Comparison of ENCODE assay signal across 15 cellular contexts in the genomic region with DNA sequence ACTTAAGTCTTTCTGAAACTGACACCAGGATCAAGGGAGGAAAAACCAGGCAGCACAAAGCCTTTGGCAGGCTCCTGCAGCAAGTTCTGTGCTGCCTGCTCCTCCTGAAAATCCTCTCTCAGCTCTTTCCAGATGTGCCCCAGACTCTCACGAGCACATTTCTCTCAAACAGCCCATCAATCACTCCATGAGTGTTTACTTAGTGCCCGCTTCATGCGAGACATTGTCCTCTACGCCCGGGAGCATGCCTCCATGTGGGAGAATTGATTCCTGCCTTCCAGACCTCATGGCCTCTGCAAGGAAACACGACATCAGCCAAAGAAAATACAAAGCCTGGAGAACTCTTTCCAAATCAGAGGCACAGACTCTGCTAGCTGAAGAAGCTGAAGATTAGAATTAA. TPM values are rescaled to one million over a fixed set of nuclear protein-coding genes. Genes with fewer than 3 reads are reported as not detected.
DNase-seq lines count a peak whose midpoint lies in the region; ATAC-seq and TF ChIP-seq lines count a peak whose summit lies in the region.
"Had no signal": no experiment of that assay in that cellular context is flagged by ENCODE, and none has a peak within 500 bp of the region (broad histone marks: within the 10 kb centered on the region; RNA-seq: fewer than 3 reads in every experiment).

No MANE protein-coding gene starts in this region.

- H3K36me3 Mint-ChIP-seq in activated CD4-positive, alpha-beta T cell treated with anti-CD3 and anti-CD28 coated beads, Interleukin-2, amount 10 ng/mL, durations not matched to agents 7 days and 5 days (ENCODE audit: low read depth): no peaks in the 10 kb centered on the region

- no peaks in the 10 kb centered on the region for H3K79me2 ChIP-seq in PC-9 (ENCODE audit: low read depth)

- H3K9me2 ChIP-seq in PC-9 (ENCODE audit: insufficient read depth): no peaks in the 10 kb centered on the region

- no TSS peak for BruUV-seq in PC-9 (replicated peaks; lab: Mats Ljungman, UMichigan)

- no peaks in the 10 kb centered on the region for H3K36me3 ChIP-seq in PC-9 (ENCODE audit: low read depth)
- H3K36me3 ChIP-seq: prostate gland had no signal

- H3K9me3 ChIP-seq in PC-9 (ENCODE audit: insufficient read depth, low read depth): no peaks in the 10 kb centered on the region
- H3K9me3 ChIP-seq: prostate gland had no signal

- CTCF ChIA-PET in activated CD4-positive, alpha-beta T cell treated with anti-CD3 and anti-CD28 coated beads, Interleukin-2, amount 10 ng/mL, durations not matched to agents 7 days and 5 days (lab: Charles Lee): no interaction called here
- CTCF ChIA-PET in PC-9 (lab: Charles Lee): no interaction called here

- no peak for TF ChIP-seq CTCF in foreskin fibroblast (IDR thresholded peaks at IDR 0.05; ENCODE audit: low read depth, low read length)
- no peak for TF ChIP-seq CTCF in PC-9 (conservative IDR thresholded peaks at IDR 0.05)

- peaks cover 4% of the 10 kb centered on the region; the same call in 1 of the 2 replicates for H3K4me1 ChIP-seq in PC-9 (replicated peaks; ENCODE audit: insufficient read depth)
- H3K4me1 ChIP-seq: prostate gland had no signal

- H3K4me3 ChIP-seq in foreskin fibroblast (ENCODE audit: low read depth in 1 of 2, low read length in 2 of 2) (no peak overlapping the region), PC-9 (no peak overlapping the region)
- H3K4me3 ChIP-seq: prostate gland had no signal

- peaks cover 19% of the 10 kb centered on the region for H3K27me3 Mint-ChIP-seq in activated CD4-positive, alpha-beta T cell treated with anti-CD3 and anti-CD28 coated beads, Interleukin-2, amount 10 ng/mL, durations not matched to agents 7 days and 5 days

- peaks cover 17% of the 10 kb centered on the region; the same call in 1 of the 2 replicates for H3K27me3 ChIP-seq in PC-9 (ENCODE audit: insufficient read depth, low read depth)

- no peaks in the 10 kb centered on the region for H3K9me3 Mint-ChIP-seq in activated CD4-positive, alpha-beta T cell treated with anti-CD3 and anti-CD28 coated beads, Interleukin-2, amount 10 ng/mL, durations not matched to agents 7 days and 5 days
- H3K9me3 Mint-ChIP-seq: activated naive CD4-positive, alpha-beta T cell treated with anti-CD3 and anti-CD28 coated beads for 36 hours; HFFc6; T-helper 1 cell treated with Interleukin-12 subunit alpha and Interleukin-12 subunit beta and Interleukin-4 antibody, amounts not matched to agents 30 μg/mL and 1 μg/mL, for 36 hours had no signal

- no peak for ATAC-seq in GM18867 (IDR thresholded peaks at IDR 0.05; ENCODE audit: unreplicated experiment)
- ATAC-seq: left colon had no signal

- intact Hi-C loops in PC-9 (cut with micrococcal nuclease; ENCODE audit: unreplicated experiment): no loop called here

- POLR2A ChIA-PET in activated CD4-positive, alpha-beta T cell treated with anti-CD3 and anti-CD28 coated beads, Interleukin-2, amount 10 ng/mL, durations not matched to agents 7 days and 5 days (lab: Charles Lee): no interaction called here
- POLR2A ChIA-PET in PC-9 (lab: Charles Lee; ENCODE audit: unreplicated experiment): no interaction called here

- no peak overlapping the region for H3K4me3 Mint-ChIP-seq in activated CD4-positive, alpha-beta T cell treated with anti-CD3 and anti-CD28 coated beads, Interleukin-2, amount 10 ng/mL, durations not matched to agents 7 days and 5 days
- H3K4me3 Mint-ChIP-seq: activated naive CD4-positive, alpha-beta T cell treated with anti-CD3 and anti-CD28 coated beads for 36 hours; HFFc6; T-helper 1 cell treated with Interleukin-12 subunit alpha and Interleukin-12 subunit beta and Interleukin-4 antibody, amounts not matched to agents 30 μg/mL and 1 μg/mL, for 36 hours had no signal

- H3K27ac ChIP-seq in PC-9: no peak overlapping the region
- H3K27ac ChIP-seq: prostate gland had no signal

- no peak overlapping the region for H3K27ac Mint-ChIP-seq in activated CD4-positive, alpha-beta T cell treated with anti-CD3 and anti-CD28 coated beads, Interleukin-2, amount 10 ng/mL, durations not matched to agents 7 days and 5 days
- H3K27ac Mint-ChIP-seq: activated naive CD4-positive, alpha-beta T cell treated with anti-CD3 and anti-CD28 coated beads for 36 hours; HFFc6; T-helper 1 cell treated with Interleukin-12 subunit alpha and Interleukin-12 subunit beta and Interleukin-4 antibody, amounts not matched to agents 30 μg/mL and 1 μg/mL, for 36 hours had no signal

- no peaks in the 10 kb centered on the region for H4K20me1 ChIP-seq in PC-9 (ENCODE audit: insufficient read depth)

- DNase-seq in DMS153 treated with DMSO at 0.1 percent for 48 hours (lab: John Stamatoyannopoulos, UW; ENCODE audit: unreplicated experiment) (peak; percentile 75), NCI-H128 (lab: John Stamatoyannopoulos, UW; ENCODE audit: unreplicated experiment) (peak; percentile 82), NCI-H510A (lab: John Stamatoyannopoulos, UW) (peak; percentile 77), foreskin fibroblast (peak; percentile 10 to 37), cerebellar cortex (ENCODE audit: low spot score) (no peak), PC-9 (no peak)
- no peak for DNase-seq in activated CD4-positive, alpha-beta T cell treated with anti-CD3 and anti-CD28 coated beads, Interleukin-2, amount 10 ng/mL, durations not matched to agents 7 days and 5 days
- DNase-seq: activated naive CD4-positive, alpha-beta T cell treated with anti-CD3 and anti-CD28 coated beads for 36 hours; GDM1; HFFc6; left colon; MM.1S had no signal

- no peaks in the 10 kb centered on the region for H3K4me1 Mint-ChIP-seq in activated CD4-positive, alpha-beta T cell treated with anti-CD3 and anti-CD28 coated beads, Interleukin-2, amount 10 ng/mL, durations not matched to agents 7 days and 5 days

- H3K4me2 ChIP-seq in PC-9: no peak overlapping the region

- H3F3A ChIP-seq in PC-9 (ENCODE audit: insufficient read depth, low read depth): no peaks in the 10 kb centered on the region

- no peak overlapping the region for H2AFZ ChIP-seq in PC-9

RNA-seq across cellular contexts. Expression of a gene that starts 46.5 kb away (rescaled TPM):
- total RNA-seq in activated CD4-positive, alpha-beta T cell treated with anti-CD3 and anti-CD28 coated beads, Interleukin-2, amount 10 ng/mL, durations not matched to agents 7 days and 5 days: not detected
- total RNA-seq in PC-9 (2021): not detected in 2 replicates
- total RNA-seq: activated naive CD4-positive, alpha-beta T cell treated with anti-CD3 and anti-CD28 coated beads for 36 hours had no signal

Comparison
In these comparisons a context has a peak if more than half of its experiments do, and no peak if none do; other contexts are left out.
1. DNase-seq: peak in DMS153 treated with DMSO at 0.1 percent for 48 hours (single experiment), NCI-H128 (single experiment), NCI-H510A (single experiment) and foreskin fibroblast (2 of 2); none in cerebellar cortex (single experiment), activated CD4-positive, alpha-beta T cell treated with anti-CD3 and anti-CD28 coated beads, Interleukin-2, amount 10 ng/mL, durations not matched to agents 7 days and 5 days (single experiment) and PC-9 (0 of 2).